18 cellular contexts compared by ENCODE assay signal in the genomic region with DNA sequence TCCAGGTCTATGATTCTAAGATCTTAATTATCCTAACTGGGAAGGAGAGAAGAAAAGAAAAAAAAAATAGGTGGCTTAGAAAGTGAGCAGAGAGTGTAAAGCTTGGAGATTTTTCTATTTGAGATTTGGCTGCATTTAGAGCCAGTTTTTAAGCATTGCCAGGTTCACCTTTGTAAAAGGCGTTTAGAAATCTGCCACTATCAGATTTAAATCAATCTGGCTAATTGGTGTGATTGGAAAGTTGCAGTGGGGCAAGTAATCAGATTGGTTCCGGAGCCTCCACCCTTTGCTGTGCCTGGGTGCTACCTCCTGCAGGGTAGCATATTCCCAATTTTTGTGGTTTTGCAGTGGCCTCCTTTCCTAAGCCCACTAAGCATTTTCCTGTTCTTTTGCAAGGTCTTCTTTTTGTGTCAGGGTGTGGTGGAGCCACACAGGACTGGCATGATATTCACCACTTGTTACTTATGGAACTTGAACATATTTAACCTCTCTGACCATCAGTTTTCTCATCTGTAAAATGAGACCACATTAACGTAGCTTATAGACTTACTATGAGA.
"Had no signal": no experiment of that assay in that cellular context is flagged by ENCODE, and none has a peak within 500 bp of the region (broad histone marks: within the 10 kb centered on the region; RNA-seq: fewer than 3 reads in every experiment).

No MANE protein-coding gene starts in this region.

- H3K27me3 ChIP-seq: esophagus muscularis mucosa, pancreas, upper lobe of left lung had no signal

- DNase-seq: activated CD4-positive, alpha-beta memory T cell treated with anti-CD3 and anti-CD28 coated beads, Interleukin-2, amount 10 ng/mL, durations not matched to agents 7 days and 5 days; activated naive CD4-positive, alpha-beta T cell treated with anti-CD3 and anti-CD28 coated beads, Interleukin-2, amount 10 ng/mL, durations not matched to agents 7 days and 5 days; activated T-cell treated with anti-CD3 and anti-CD28 coated beads, Interleukin-2, amount 50 U/mL, for 24 hours; immature natural killer cell; mammary epithelial cell; naive thymus-derived CD8-positive, alpha-beta T cell; pancreas; stimulated activated CD4-positive, alpha-beta T cell treated with anti-CD3 and anti-CD28 coated beads, Interleukin-15, amount 100 ng/mL, for 24 hours; stimulated activated CD4-positive, alpha-beta T cell treated with anti-CD3 and anti-CD28 coated beads, Interleukin-4, amount 100 ng/mL, for 1 hour; stimulated activated naive CD4-positive, alpha-beta T cell; substantia nigra; WERI-Rb-1 had no signal

- H3K9me3 Mint-ChIP-seq: activated CD4-positive, alpha-beta memory T cell treated with anti-CD3 and anti-CD28 coated beads, Interleukin-2, amount 10 ng/mL, durations not matched to agents 7 days and 5 days; activated T-cell treated with anti-CD3 and anti-CD28 coated beads, Interleukin-2, amount 50 U/mL, for 24 hours; immature natural killer cell; naive thymus-derived CD8-positive, alpha-beta T cell; T-helper 1 cell treated with Interleukin-12 subunit alpha and Interleukin-12 subunit beta and Interleukin-4 antibody, amounts not matched to agents 30 μg/mL and 1 μg/mL, for 36 hours had no signal

- H3K27ac Mint-ChIP-seq: activated CD4-positive, alpha-beta memory T cell treated with anti-CD3 and anti-CD28 coated beads, Interleukin-2, amount 10 ng/mL, durations not matched to agents 7 days and 5 days; activated naive CD4-positive, alpha-beta T cell treated with anti-CD3 and anti-CD28 coated beads, Interleukin-2, amount 10 ng/mL, durations not matched to agents 7 days and 5 days; activated T-cell treated with anti-CD3 and anti-CD28 coated beads, Interleukin-2, amount 50 U/mL, for 24 hours; immature natural killer cell; naive thymus-derived CD8-positive, alpha-beta T cell; T-helper 1 cell treated with Interleukin-12 subunit alpha and Interleukin-12 subunit beta and Interleukin-4 antibody, amounts not matched to agents 30 μg/mL and 1 μg/mL, for 36 hours had no signal

- H3K4me3 ChIP-seq: esophagus muscularis mucosa, pancreas, skin epidermis, upper lobe of left lung had no signal

- H3K36me3 ChIP-seq: esophagus muscularis mucosa, pancreas, upper lobe of left lung, WERI-Rb-1 had no signal

- FAIRE-seq: astrocyte, colon, pancreas had no signal

- H3K27me3 Mint-ChIP-seq: activated CD4-positive, alpha-beta memory T cell treated with anti-CD3 and anti-CD28 coated beads, Interleukin-2, amount 10 ng/mL, durations not matched to agents 7 days and 5 days; activated T-cell treated with anti-CD3 and anti-CD28 coated beads, Interleukin-2, amount 50 U/mL, for 24 hours had no signal

- H3K36me3 Mint-ChIP-seq: activated naive CD4-positive, alpha-beta T cell treated with anti-CD3 and anti-CD28 coated beads, Interleukin-2, amount 10 ng/mL, durations not matched to agents 7 days and 5 days; naive thymus-derived CD8-positive, alpha-beta T cell had no signal

- H3K4me3 Mint-ChIP-seq: activated CD4-positive, alpha-beta memory T cell treated with anti-CD3 and anti-CD28 coated beads, Interleukin-2, amount 10 ng/mL, durations not matched to agents 7 days and 5 days; activated naive CD4-positive, alpha-beta T cell treated with anti-CD3 and anti-CD28 coated beads, Interleukin-2, amount 10 ng/mL, durations not matched to agents 7 days and 5 days; activated T-cell treated with anti-CD3 and anti-CD28 coated beads, Interleukin-2, amount 50 U/mL, for 24 hours; naive thymus-derived CD8-positive, alpha-beta T cell; T-helper 1 cell treated with Interleukin-12 subunit alpha and Interleukin-12 subunit beta and Interleukin-4 antibody, amounts not matched to agents 30 μg/mL and 1 μg/mL, for 36 hours had no signal

- H3K9me3 ChIP-seq: esophagus muscularis mucosa, pancreas, upper lobe of left lung had no signal

- H3K27ac ChIP-seq: upper lobe of left lung had no signal
